ENCODE assay signal across 11 cellular contexts in the genomic region with DNA sequence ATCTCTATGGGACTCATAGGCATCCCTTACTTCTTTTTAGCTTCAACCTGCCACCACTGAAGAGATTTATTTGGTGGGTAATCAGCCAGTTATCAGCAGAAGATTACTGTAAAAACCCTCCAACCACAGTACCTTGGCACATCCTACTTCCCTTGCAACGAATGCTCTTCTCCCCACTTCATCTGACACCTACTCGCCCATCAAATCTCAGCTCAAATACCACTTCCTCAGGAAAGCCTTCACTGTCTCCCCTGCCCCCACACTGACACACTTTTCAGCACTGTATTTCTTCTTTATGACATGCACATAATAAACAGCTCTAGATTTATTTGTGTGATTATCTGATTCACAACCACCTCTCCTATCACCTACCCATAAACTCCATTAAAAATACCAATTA. TPM values are rescaled to one million over a fixed set of nuclear protein-coding genes. Genes with fewer than 3 reads are reported as not detected.
DNase-seq lines count a peak whose midpoint lies in the region; FAIRE-seq and TF ChIP-seq lines count a peak whose summit lies in the region.
"Had no signal": no experiment of that assay in that cellular context is flagged by ENCODE, and none has a peak within 500 bp of the region (broad histone marks: within the 10 kb centered on the region; RNA-seq: fewer than 3 reads in every experiment).

No MANE protein-coding gene starts in this region.

- no peaks in the 10 kb centered on the region for H4K20me1 ChIP-seq in MM.1S (ENCODE audit: insufficient read depth, low read length)

- H3K4me3 ChIP-seq in adrenal gland (no peak overlapping the region), MM.1S (ENCODE audit: low read length) (no peak overlapping the region)

- H3K27me3 ChIP-seq in adrenal gland (no peaks in the 10 kb centered on the region), MM.1S (replicated peaks; ENCODE audit: insufficient read depth, low read length) (no peaks in the 10 kb centered on the region)

- H3K9me3 ChIP-seq in adrenal gland (replicated peaks in 1 of 3) (no peaks in the 10 kb centered on the region), MM.1S (replicated peaks; ENCODE audit: insufficient read depth, low read length) (no peaks in the 10 kb centered on the region)

- peaks cover 28% of the 10 kb centered on the region for H3K79me2 ChIP-seq in MM.1S (ENCODE audit: low read length)

- no peak for TF ChIP-seq CTCF in adrenal gland (IDR thresholded peaks at IDR 0.05)
- no peak for TF ChIP-seq CTCF in MM.1S (IDR thresholded peaks at IDR 0.05; ENCODE audit: low read length)

- H3K9me2 ChIP-seq in MM.1S (replicated peaks; ENCODE audit: insufficient read depth, low read length) = no peaks in the 10 kb centered on the region

- H3K4me1 ChIP-seq in adrenal gland (replicated peaks in 1 of 2) = peaks cover 0 to 28% of the 10 kb centered on the region in 2 donors
- no peaks in the 10 kb centered on the region for H3K4me1 ChIP-seq in MM.1S (ENCODE audit: low read length)

- 54 to 85% (median 76%) methylated on average over 2 of the region's 2 CpGs for WGBS in adrenal gland, 4 donors

- H3K36me3 ChIP-seq in adrenal gland (replicated peaks in 1 of 2) (peaks cover 0 to 36% of the 10 kb centered on the region in 2 donors), MM.1S (replicated peaks; ENCODE audit: insufficient read depth, low read length) (no peaks in the 10 kb centered on the region)

- FAIRE-seq in RCC 7860 (lab: Jason Lieb, UNC) = no peak
- FAIRE-seq: H1 had no signal

- intact Hi-C loops in adrenal gland (cut with DNase I) = loop anchor here in 1 of 2 donors (10.0 kb wide), 1 partner anchor 51 kb away; no protein-coding TSS in a partner anchor

- H3F3A ChIP-seq in MM.1S (ENCODE audit: insufficient read depth, low read length) = peaks cover 12% of the 10 kb centered on the region

- TF ChIP-seq POLR2A in adrenal gland (IDR thresholded peaks at IDR 0.05) = no peak

- DNase-seq in stimulated activated CD4-positive, alpha-beta T cell treated with anti-CD3 and anti-CD28 coated beads, Interleukin-4, amount 100 ng/mL, for 24 hours = peak; percentile 17
- DNase-seq in stimulated activated CD4-positive, alpha-beta T cell treated with anti-CD3 and anti-CD28 coated beads, Interleukin-1b, Interleukin-23, amount 100 ng/mL, for 48 hours = no peak
- DNase-seq in T follicular helper cell (ENCODE audit: low read depth) (peak; percentile 1), adrenal gland (no peak), NCI-H526 (lab: John Stamatoyannopoulos, UW) (no peak), RCC 7860 (ENCODE audit: low spot score) (no peak), MM.1S (no peak)
- DNase-seq in activated effector memory CD4-positive, alpha-beta T cell treated with anti-CD3 and anti-CD28 coated beads, Interleukin-2, amount 50 U/mL, for 16 hours = peak; percentile 67
- DNase-seq: midbrain; stimulated activated naive CD8-positive, alpha-beta T cell treated with anti-CD3 and anti-CD28 coated beads, Interleukin-15, Interleukin-2, amounts not matched to agents 100 U/mL and 50 U/mL, for 24 hours had no signal

- H2AFZ ChIP-seq in MM.1S (ENCODE audit: low read length) = no peak overlapping the region

- no peak overlapping the region for H3K27ac ChIP-seq in adrenal gland
- H3K27ac ChIP-seq in MM.1S (ENCODE audit: low read length) = no peak overlapping the region

- H3K9ac ChIP-seq in MM.1S (ENCODE audit: low read length) = no peak overlapping the region

- no peak overlapping the region for H3K4me2 ChIP-seq in MM.1S (ENCODE audit: low read depth, low read length)

RNA-seq across cellular contexts. Expression of a gene that starts 3.1 kb away (rescaled TPM):
- 100 to 1,000 TPM in 1 of 8 donors, 10 to 100 TPM in 7; 39.8 to 102 (median 52.5) TPM for total RNA-seq in adrenal gland
- polyA plus RNA-seq in adrenal gland = 10 to 100 TPM in 2 of 3 donors, 1 to 10 TPM in 1; 8.2 to 36.7 (median 15.1) TPM

RNA-seq across cellular contexts. Expression of a gene that starts 44.4 kb away (rescaled TPM):
- total RNA-seq in adrenal gland = 1 to 10 TPM in 7 of 8 donors, under 1 TPM in 1; 0.85 to 7.7 (median 4.0) TPM
- polyA plus RNA-seq in adrenal gland = 1 to 10 TPM; 1.2 to 2.9 (median 1.5) TPM

RNA-seq across cellular contexts. Expression of a gene that starts 58.3 kb away (rescaled TPM):
- total RNA-seq in adrenal gland = 10 to 100 TPM; 15.0 to 58.5 (median 36.1) TPM
- polyA plus RNA-seq in adrenal gland = 10 to 100 TPM in 1 of 3 donors, 1 to 10 TPM in 2; 6.6 to 44.4 (median 9.4) TPM

Comparison
In these comparisons a context has a peak if more than half of its experiments do, and no peak if none do; other contexts are left out.
1. DNase-seq: peak in stimulated activated CD4-positive, alpha-beta T cell treated with anti-CD3 and anti-CD28 coated beads, Interleukin-4, amount 100 ng/mL, for 24 hours (single experiment), T follicular helper cell (single experiment) and activated effector memory CD4-positive, alpha-beta T cell treated with anti-CD3 and anti-CD28 coated beads, Interleukin-2, amount 50 U/mL, for 16 hours (single experiment); none in stimulated activated CD4-positive, alpha-beta T cell treated with anti-CD3 and anti-CD28 coated beads, Interleukin-1b, Interleukin-23, amount 100 ng/mL, for 48 hours (single experiment), adrenal gland (0 of 7), NCI-H526 (0 of 2), RCC 7860 (single experiment) and MM.1S (single experiment).